8 cellular contexts compared by ENCODE assay signal in the genomic region with DNA sequence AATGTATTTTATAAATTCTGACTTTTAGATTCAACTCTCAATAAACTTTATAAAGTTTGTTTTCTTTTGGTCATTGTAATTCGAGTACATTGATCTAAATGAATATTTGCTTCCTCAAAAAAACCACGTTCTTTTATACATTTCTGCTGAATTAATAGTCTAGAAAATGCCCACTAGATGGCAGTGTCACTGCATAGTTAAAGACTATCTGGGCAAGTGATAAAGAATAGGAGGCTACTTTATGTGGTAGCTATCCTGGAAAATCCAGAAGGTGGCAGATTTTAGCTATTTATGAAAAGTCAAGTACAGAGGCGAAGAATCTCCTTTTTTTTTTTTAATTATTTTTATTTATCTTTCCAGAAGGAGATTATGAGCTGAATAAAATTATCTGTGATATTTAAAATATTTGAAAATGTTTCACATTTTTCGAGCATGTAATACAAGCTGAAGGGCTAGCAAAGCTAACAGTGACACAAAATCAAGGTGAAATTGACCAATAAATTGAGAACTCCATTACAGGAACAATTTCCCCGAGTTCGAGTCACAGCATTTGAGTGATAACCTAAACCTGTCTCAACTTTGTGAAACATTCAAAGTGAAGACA.
DNase-seq lines count a peak whose midpoint lies in the region; ATAC-seq and TF ChIP-seq lines count a peak whose summit lies in the region.

No MANE protein-coding gene starts in this region.

- ATAC-seq in GM19397 (IDR thresholded peaks at IDR 0.05; ENCODE audit: unreplicated experiment) (peak; percentile 61), HG03439 (IDR thresholded peaks at IDR 0.05; ENCODE audit: unreplicated experiment) (peak; percentile 92), left ventricle myocardium superior (peak; percentile 56)
- peak; percentile 49 for ATAC-seq in activated CD8-positive, alpha-beta T cell treated with anti-CD3 and anti-CD28 coated beads for 36 hours
- ATAC-seq in activated CD4-positive, CD25-positive, alpha-beta regulatory T cell treated with anti-CD3 and anti-CD28 coated beads, Interleukin-2, amount 50 U/mL, for 24 hours, result no peak

- peak; percentile 93 for DNase-seq in DMS53 (lab: John Stamatoyannopoulos, UW)
- DNase-seq in NCI-H2227 (lab: John Stamatoyannopoulos, UW; ENCODE audit: unreplicated experiment), result peak; percentile 87
- DNase-seq in activated CD8-positive, alpha-beta T cell treated with anti-CD3 and anti-CD28 coated beads for 36 hours, result peak; percentile 16
- DNase-seq in left ventricle myocardium superior, result no peak
- DNase-seq in skeletal muscle cell (ENCODE audit: low read depth), result peak; percentile 23

- CTCF ChIA-PET in activated CD8-positive, alpha-beta T cell treated with anti-CD3 and anti-CD28 coated beads for 36 hours (lab: Charles Lee), result interaction anchor here (0.6 to 2.0 kb wide), 11 partner anchors 10 to 585 kb away, joined by 3 to 11 read pairs (median 3); no protein-coding TSS in a partner anchor

- H3K9me3 Mint-ChIP-seq in activated CD8-positive, alpha-beta T cell treated with anti-CD3 and anti-CD28 coated beads for 36 hours, result no peaks in the 10 kb centered on the region

- H3K4me1 Mint-ChIP-seq in activated CD8-positive, alpha-beta T cell treated with anti-CD3 and anti-CD28 coated beads for 36 hours (ENCODE audit: low read depth), result no peaks in the 10 kb centered on the region

- intact Hi-C loops in activated CD8-positive, alpha-beta T cell treated with anti-CD3 and anti-CD28 coated beads for 36 hours (cut with micrococcal nuclease), result no loop called here
- intact Hi-C loops in left ventricle myocardium superior (cut with micrococcal nuclease), result no loop called here

- H3K36me3 Mint-ChIP-seq in activated CD8-positive, alpha-beta T cell treated with anti-CD3 and anti-CD28 coated beads for 36 hours (ENCODE audit: low read depth), result no peaks in the 10 kb centered on the region

- H3K4me3 ChIP-seq in skeletal muscle cell (ENCODE audit: low read depth, low read length), result no peak overlapping the region

- H3K27ac Mint-ChIP-seq in activated CD8-positive, alpha-beta T cell treated with anti-CD3 and anti-CD28 coated beads for 36 hours, result no peak overlapping the region

- POLR2A ChIA-PET in activated CD8-positive, alpha-beta T cell treated with anti-CD3 and anti-CD28 coated beads for 36 hours (lab: Charles Lee), result no interaction called here

- TF ChIP-seq CTCF in activated CD8-positive, alpha-beta T cell treated with anti-CD3 and anti-CD28 coated beads for 36 hours (IDR thresholded peaks at IDR 0.05), result peak; percentile 70

- no peak overlapping the region for H3K4me3 Mint-ChIP-seq in activated CD8-positive, alpha-beta T cell treated with anti-CD3 and anti-CD28 coated beads for 36 hours

- H3K27me3 Mint-ChIP-seq in activated CD8-positive, alpha-beta T cell treated with anti-CD3 and anti-CD28 coated beads for 36 hours, result no peaks in the 10 kb centered on the region

Comparison
In these comparisons a context has a peak if more than half of its experiments do, and no peak if none do; other contexts are left out.
1. ATAC-seq: peak in GM19397 (single experiment), HG03439 (single experiment), activated CD8-positive, alpha-beta T cell treated with anti-CD3 and anti-CD28 coated beads for 36 hours (single experiment) and left ventricle myocardium superior (single experiment); none in activated CD4-positive, CD25-positive, alpha-beta regulatory T cell treated with anti-CD3 and anti-CD28 coated beads, Interleukin-2, amount 50 U/mL, for 24 hours (0 of 2).